1 cellular context compared by ENCODE assay signal in genomic region chr6:24968711-24969110, GRCh38.
TF ChIP-seq lines count a peak whose summit lies in the region.

No MANE protein-coding gene starts in this region.

TF ChIP-seq in IMR-90, 13 proteins besides CTCF, POLR2A, EP300 and RAD21:
- no peak for TF ChIP-seq MAZ (IDR thresholded peaks at IDR 0.05; ENCODE audit: borderline replicate concordance, low read depth, low read length)
- TF ChIP-seq CHD1 (IDR thresholded peaks at IDR 0.05; ENCODE audit: low read depth, low read length), result no peak
- TF ChIP-seq, protein P1, sequence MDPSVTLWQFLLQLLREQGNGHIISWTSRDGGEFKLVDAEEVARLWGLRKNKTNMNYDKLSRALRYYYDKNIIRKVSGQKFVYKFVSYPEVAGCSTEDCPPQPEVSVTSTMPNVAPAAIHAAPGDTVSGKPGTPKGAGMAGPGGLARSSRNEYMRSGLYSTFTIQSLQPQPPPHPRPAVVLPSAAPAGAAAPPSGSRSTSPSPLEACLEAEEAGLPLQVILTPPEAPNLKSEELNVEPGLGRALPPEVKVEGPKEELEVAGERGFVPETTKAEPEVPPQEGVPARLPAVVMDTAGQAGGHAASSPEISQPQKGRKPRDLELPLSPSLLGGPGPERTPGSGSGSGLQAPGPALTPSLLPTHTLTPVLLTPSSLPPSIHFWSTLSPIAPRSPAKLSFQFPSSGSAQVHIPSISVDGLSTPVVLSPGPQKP (IDR thresholded peaks at IDR 0.05; ENCODE audit: borderline replicate concordance, low read depth, low read length), result no peak
- no peak for TF ChIP-seq RFX5 (IDR thresholded peaks at IDR 0.05; ENCODE audit: low read depth, low read length)
- no peak for TF ChIP-seq RCOR1 (IDR thresholded peaks at IDR 0.05; ENCODE audit: insufficient replicate concordance, low read length)
- TF ChIP-seq MAFK (IDR thresholded peaks at IDR 0.05; ENCODE audit: low read depth, low read length), result no peak
- no peak for TF ChIP-seq FOS (IDR thresholded peaks at IDR 0.05; ENCODE audit: low read depth, low read length)
- no peak for TF ChIP-seq BHLHE40 (IDR thresholded peaks at IDR 0.05; ENCODE audit: low read depth, low read length)
- TF ChIP-seq SMC3 (IDR thresholded peaks at IDR 0.05; ENCODE audit: low read depth, low read length), result no peak
- no peak for TF ChIP-seq NFE2L2 (IDR thresholded peaks at IDR 0.05; ENCODE audit: low read depth, low read length)
- TF ChIP-seq CEBPB (IDR thresholded peaks at IDR 0.05; ENCODE audit: low read depth, low read length), result no peak
- no peak for TF ChIP-seq MXI1 (IDR thresholded peaks at IDR 0.05; ENCODE audit: borderline replicate concordance, low read depth, low read length)
- TF ChIP-seq USF2 (IDR thresholded peaks at IDR 0.05; ENCODE audit: low read depth, low read length), result no peak
TF ChIP-seq in IMR-90: peak in this region for 0.
